ENCODE assay signal across 8 cellular contexts in the genomic region with DNA sequence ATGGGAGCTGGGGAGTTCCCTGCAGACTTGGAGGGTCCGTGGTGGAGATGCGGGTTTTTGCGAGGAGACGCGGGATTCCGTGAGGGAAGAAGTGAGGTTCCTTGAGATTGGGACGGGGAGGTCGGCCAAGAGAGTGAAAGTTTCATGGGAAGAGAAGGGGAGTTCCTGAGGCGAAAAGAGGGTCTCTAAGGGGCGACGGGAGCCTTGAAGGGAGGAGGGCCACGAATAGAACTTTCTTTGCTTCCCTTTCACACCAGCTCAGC. TPM values are rescaled to one million over a fixed set of nuclear protein-coding genes. Genes with fewer than 3 reads are reported as not detected.
A peak's percentile ranks its signal among the peaks of the same experiment; 100 is the strongest.
DNase-seq lines count a peak whose midpoint lies in the region; ATAC-seq and TF ChIP-seq lines count a peak whose summit lies in the region.

No MANE protein-coding gene starts in this region.

- CTCF ChIA-PET in AG04449 (lab: Yijun Ruan, JAX), result interaction anchor here (0.6 to 10.5 kb wide), 9 partner anchors 13 to 219 kb away, joined by 3 to 245 read pairs (median 44); a partner anchor contains a TSS

- peaks cover 33% of the 10 kb centered on the region for H3K4me1 ChIP-seq in muscle layer of colon (ENCODE audit: insufficient read depth, low read length)

- H3K27ac Mint-ChIP-seq in chondrocyte (ENCODE audit: unreplicated experiment), result peak overlapping the region; percentile 91

- no peaks in the 10 kb centered on the region for H3K27me3 Mint-ChIP-seq in chondrocyte (ENCODE audit: low read depth)

- H3K9me3 ChIP-seq in muscle layer of colon (ENCODE audit: low read length), result no peaks in the 10 kb centered on the region

- H3K4me3 ChIP-seq in AG04449 (ENCODE audit: low read depth, low read length) (peak overlapping the region; percentile 71), muscle layer of colon (ENCODE audit: low read depth in 1 of 2, low read length in 2 of 2) (peak overlapping the region; percentile 85 to 93)
- H3K4me3 ChIP-seq in Jurkat, Clone E6-1 (ENCODE audit: low read length), result peak overlapping the region; percentile 45

- H3K36me3 Mint-ChIP-seq in chondrocyte (ENCODE audit: low read depth), result peaks cover 2% of the 10 kb centered on the region

- no peaks in the 10 kb centered on the region for H3K27me3 ChIP-seq in muscle layer of colon (ENCODE audit: control insufficient read depth in 1 of 2, insufficient read depth in 2 of 2, low read length in 2 of 2)

- H3K9ac ChIP-seq in muscle layer of colon (ENCODE audit: low read length), result peak overlapping the region; percentile 91

- H3K36me3 ChIP-seq in muscle layer of colon (ENCODE audit: insufficient read depth, low read length), result no peaks in the 10 kb centered on the region

- H3K9me3 Mint-ChIP-seq in chondrocyte (ENCODE audit: low read depth), result no peaks in the 10 kb centered on the region

- peak overlapping the region; percentile 80 for H3K27ac ChIP-seq in muscle layer of colon (ENCODE audit: low read depth, low read length)

- ATAC-seq in HG02973 (IDR thresholded peaks at IDR 0.05; ENCODE audit: unreplicated experiment) (no peak), GM21723 (IDR thresholded peaks at IDR 0.05; ENCODE audit: unreplicated experiment) (no peak)

- POLR2A ChIA-PET in AG04449 (lab: Yijun Ruan, JAX), result interaction anchor here (0.6 to 1.0 kb wide), 2 partner anchors 65 to 215 kb away, joined by 3 read pairs; a partner anchor contains a TSS

- H3K4me1 Mint-ChIP-seq in chondrocyte (ENCODE audit: low read depth), result peaks cover 37% of the 10 kb centered on the region

- peak overlapping the region; percentile 98 for H3K4me3 Mint-ChIP-seq in chondrocyte (ENCODE audit: unreplicated experiment)

- TF ChIP-seq CTCF in AG04449 (IDR thresholded peaks at IDR 0.05; ENCODE audit: insufficient read depth, low read length, missing control alignments) (no peak), chondrocyte (IDR thresholded peaks at IDR 0.05) (no peak)

- DNase-seq in AG04449 (ENCODE audit: low read depth, low spot score) (no peak), chondrocyte (ENCODE audit: low spot score) (no peak), NCI-H1417 (lab: John Stamatoyannopoulos, UW) (no peak), NCI-H128 (lab: John Stamatoyannopoulos, UW; ENCODE audit: unreplicated experiment) (no peak)
- no peak for DNase-seq in Jurkat, Clone E6-1 (ENCODE audit: low read depth, low spot score)

RNA-seq across cellular contexts. Expression of a gene that starts 0.5 kb away (rescaled TPM):
- 9.8 TPM for polyA plus RNA-seq in Jurkat, Clone E6-1 (2012; ENCODE audit: insufficient read depth, insufficient read length)
- total RNA-seq in chondrocyte, result 20.5 to 34.8 TPM (median 31.8 TPM) in 3 replicates

RNA-seq across cellular contexts. Expression of a gene that starts 4.3 kb away (rescaled TPM):
- 26.1 TPM for polyA plus RNA-seq in Jurkat, Clone E6-1 (2012; ENCODE audit: insufficient read depth, insufficient read length)
- 10.4 to 23.9 TPM (median 23.7 TPM) in 3 replicates for total RNA-seq in chondrocyte

RNA-seq across cellular contexts. Expression of a gene that starts 51.5 kb away (rescaled TPM):
- polyA plus RNA-seq in Jurkat, Clone E6-1 (2012; ENCODE audit: insufficient read depth, insufficient read length), result 17.8 TPM
- total RNA-seq in chondrocyte, result 21.5 to 43.3 TPM (median 42.3 TPM) in 3 replicates
